Comparison of ENCODE assay signal across 8 cellular contexts in genomic region chr9:63816742-63817621, GRCh38.
DNase-seq lines count a peak whose midpoint lies in the region; ATAC-seq and TF ChIP-seq lines count a peak whose summit lies in the region.

No MANE protein-coding gene starts in this region.

- H3K36me3 ChIP-seq in lung (ENCODE audit: control insufficient read depth in 2 of 2, insufficient read depth in 2 of 2, low read length in 2 of 2) = no peaks in the 10 kb centered on the region

- H3K9me3 ChIP-seq in lung (ENCODE audit: control insufficient read depth in 2 of 2, insufficient read depth in 1 of 2, low read length in 1 of 2) = peaks cover 0 to 32% of the 10 kb centered on the region in 2 donors

- peak overlapping the region in 26 of 59 donors; percentile 9 to 77 (median 58) for H3K27ac ChIP-seq in dorsolateral prefrontal cortex
- H3K27ac ChIP-seq in lung (ENCODE audit: low read depth in 1 of 2, low read length in 1 of 2) = no peak overlapping the region

- TF ChIP-seq POLR2A in GM18951 (IDR thresholded peaks at IDR 0.05; ENCODE audit: extremely low read depth, insufficient read depth, insufficient read length) = peak; percentile 54

- H3K4me1 ChIP-seq in lung (ENCODE audit: control insufficient read depth in 2 of 2, insufficient read depth in 2 of 2, low read length in 2 of 2) = no peaks in the 10 kb centered on the region

- peak; percentile 82 for DNase-seq in activated CD4-positive, alpha-beta T cell treated with anti-CD3 and anti-CD28 coated beads for 48 hours
- peak; percentile 78 to 98 (median 92) for DNase-seq in dorsolateral prefrontal cortex
- DNase-seq in lung (ENCODE audit: low spot score) = peak; percentile 88
- peak; percentile 51 for DNase-seq in stimulated activated CD8-positive, alpha-beta memory T cell treated with anti-CD3 and anti-CD28 coated beads, Interleukin-12 subunit alpha, Interleukin-12 subunit beta, amount 100 ng/mL, for 1 hour (ENCODE audit: low read depth)
- no peak for DNase-seq in COLO829 (ENCODE audit: low spot score)
- no peak for DNase-seq in NOMO-1 (lab: John Stamatoyannopoulos, UW; ENCODE audit: unreplicated experiment in 2 of 2)

- peaks cover 0 to 38% (median 6%) of the 10 kb centered on the region in 45 donors for H3K27me3 ChIP-seq in dorsolateral prefrontal cortex
- H3K27me3 ChIP-seq in lung (ENCODE audit: control insufficient read depth, insufficient read depth) = no peaks in the 10 kb centered on the region

- no peak for TF ChIP-seq CTCF in dorsolateral prefrontal cortex (IDR thresholded peaks at IDR 0.05 in 54 of 56, conservative IDR thresholded peaks at IDR 0.05 in 2 of 56; ENCODE audit: low read depth in 1 of 56, partially characterized antibody in 56 of 56)
- no peak for TF ChIP-seq CTCF in lung (IDR thresholded peaks at IDR 0.05; ENCODE audit: control extremely low read depth, extremely low read depth)

- H3K4me3 ChIP-seq in dorsolateral prefrontal cortex (peak overlapping the region in 56 of 59 donors; percentile 5 to 65 (median 44)), lung (no peak overlapping the region)

- ATAC-seq in HG03135 (IDR thresholded peaks at IDR 0.05; ENCODE audit: unreplicated experiment) = peak; percentile 60
- ATAC-seq in lung (ENCODE audit: insufficient read depth, low FRiP score) = peak; percentile 83

- in situ Hi-C loops in GM18951 (cut with MboI; ENCODE audit: low sequenced_read_pairs, unreplicated experiment) = loop anchor here (25.0 kb wide), 1 partner anchor 1005 kb away; no protein-coding TSS in a partner anchor

- intact Hi-C loops in dorsolateral prefrontal cortex (cut with DNase I) = no loop called here

- WGBS in lung, 2 donors = 22 to 27% methylated on average over 36 of the region's 36 CpGs

Comparison
In these comparisons a context has a peak if more than half of its experiments do, and no peak if none do; other contexts are left out.
1. DNase-seq: peak in activated CD4-positive, alpha-beta T cell treated with anti-CD3 and anti-CD28 coated beads for 48 hours (single experiment), dorsolateral prefrontal cortex (10 of 10), lung (single experiment) and stimulated activated CD8-positive, alpha-beta memory T cell treated with anti-CD3 and anti-CD28 coated beads, Interleukin-12 subunit alpha, Interleukin-12 subunit beta, amount 100 ng/mL, for 1 hour (single experiment); none in COLO829 (single experiment) and NOMO-1 (0 of 2).